In the genomic region with DNA sequence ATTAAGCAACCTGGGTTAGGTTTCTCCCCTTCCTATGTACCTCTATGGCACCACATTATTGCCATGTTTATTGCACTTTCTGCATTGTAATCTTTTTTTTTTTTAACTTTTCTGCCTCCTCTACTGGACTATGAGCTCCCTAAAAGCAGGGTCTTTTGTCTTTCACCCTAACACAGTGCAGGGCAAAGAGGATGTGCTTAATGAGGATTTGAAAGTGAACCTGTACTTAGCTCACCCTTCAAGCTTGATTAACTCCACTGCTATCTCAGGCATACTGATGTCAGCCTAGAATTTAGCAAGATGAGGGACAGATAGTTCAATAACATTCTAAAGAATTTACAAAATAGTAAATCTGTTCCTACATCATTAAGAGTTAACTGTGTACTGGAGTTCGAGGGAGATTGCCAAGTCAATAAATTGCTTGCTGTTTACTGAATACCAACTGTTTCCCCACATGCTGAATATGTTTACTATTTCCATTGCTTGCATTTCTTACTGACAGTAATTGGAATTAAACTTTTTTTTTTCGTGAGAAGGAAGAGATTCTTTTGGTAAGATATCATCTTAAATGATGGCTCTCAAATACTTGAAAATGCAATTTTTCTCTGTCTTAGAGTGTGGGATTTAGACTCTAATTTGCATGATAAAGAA, we compare ENCODE assay signal across 12 cellular contexts. TPM values are rescaled to one million over a fixed set of nuclear protein-coding genes. Genes with fewer than 3 reads are reported as not detected.
A peak's percentile ranks its signal among the peaks of the same experiment; 100 is the strongest.
DNase-seq lines count a peak whose midpoint lies in the region; ATAC-seq and TF ChIP-seq lines count a peak whose summit lies in the region.
"Had no signal": no experiment of that assay in that cellular context is flagged by ENCODE, and none has a peak within 500 bp of the region (broad histone marks: within the 10 kb centered on the region; RNA-seq: fewer than 3 reads in every experiment).

No MANE protein-coding gene starts in this region.

- peak; percentile 72 for DNase-seq in GM10248 (ENCODE audit: extremely low spot score)
- DNase-seq in SW 1271 (lab: John Stamatoyannopoulos, UW) = no peak
- no peak for DNase-seq in thyroid gland
- DNase-seq in NCI-H2171 treated with DMSO at 0.1 percent for 48 hours (lab: John Stamatoyannopoulos, UW) = no peak
- no peak for DNase-seq in prostate gland (ENCODE audit: low spot score)
- DNase-seq: NCI-H82, right lobe of liver had no signal

- no peaks in the 10 kb centered on the region for H3K4me1 ChIP-seq in thyroid gland
- H3K4me1 ChIP-seq in prostate gland (replicated peaks) = no peaks in the 10 kb centered on the region
- H3K4me1 ChIP-seq: right lobe of liver had no signal

- POLR2A ChIA-PET in GM10248 (lab: Yijun Ruan, JAX) = no interaction called here

- TF ChIP-seq POLR2A in thyroid gland (IDR thresholded peaks at IDR 0.05) = no peak
- no peak for TF ChIP-seq POLR2A in prostate gland (IDR thresholded peaks at IDR 0.05)

- H3K36me3 ChIP-seq in thyroid gland (no peaks in the 10 kb centered on the region), prostate gland (no peaks in the 10 kb centered on the region)
- H3K36me3 ChIP-seq: BLaER1 treated with 17β-estradiol and CSF1 and Interleukin-3, amounts not matched to agents 10 nM and 100 nM; cardiac muscle cell; right lobe of liver had no signal

- H3K9me3 ChIP-seq in thyroid gland (no peaks in the 10 kb centered on the region), prostate gland (no peaks in the 10 kb centered on the region)
- H3K9me3 ChIP-seq: BLaER1 treated with 17β-estradiol and CSF1 and Interleukin-3, amounts not matched to agents 10 nM and 100 nM; right lobe of liver had no signal

- no peak overlapping the region for H3K4me3 ChIP-seq in thyroid gland (replicated peaks in 1 of 3)
- H3K4me3 ChIP-seq in prostate gland = no peak overlapping the region
- H3K4me3 ChIP-seq: BLaER1 treated with 17β-estradiol and CSF1 and Interleukin-3, amounts not matched to agents 10 nM and 100 nM; cardiac muscle cell; right lobe of liver had no signal

- CTCF ChIA-PET in GM10248 (lab: Yijun Ruan, JAX) = interaction anchor here (1.3 kb wide), 1 partner anchor 9 kb away, joined by 3 read pairs; no protein-coding TSS in a partner anchor

- no peak for TF ChIP-seq CTCF in GM10248 (IDR thresholded peaks at IDR 0.05; ENCODE audit: control extremely low read depth, extremely low read depth, low read depth, missing control alignments)
- TF ChIP-seq CTCF in thyroid gland (IDR thresholded peaks at IDR 0.05) = no peak
- no peak for TF ChIP-seq CTCF in prostate gland (IDR thresholded peaks at IDR 0.05)

- 73 to 74% methylated on average over 2 of the region's 2 CpGs for WGBS in thyroid gland, 2 donors
- 29% methylated on average over 2 of the region's 2 CpGs for WGBS in prostate gland

- H3K27ac ChIP-seq in thyroid gland (no peak overlapping the region), prostate gland (no peak overlapping the region)
- H3K27ac ChIP-seq: BLaER1 treated with 17β-estradiol and CSF1 and Interleukin-3, amounts not matched to agents 10 nM and 100 nM; cardiac muscle cell; right lobe of liver had no signal

- intact Hi-C loops in thyroid gland (cut with DNase I) = no loop called here
- intact Hi-C loops in prostate gland (cut with DNase I) = no loop called here

- H3K27me3 ChIP-seq in thyroid gland = no peaks in the 10 kb centered on the region
- no peaks in the 10 kb centered on the region for H3K27me3 ChIP-seq in prostate gland (replicated peaks; ENCODE audit: insufficient read depth)
- H3K27me3 ChIP-seq: BLaER1 treated with 17β-estradiol and CSF1 and Interleukin-3, amounts not matched to agents 10 nM and 100 nM; cardiac muscle cell; right lobe of liver had no signal

- ATAC-seq in GM19328 (IDR thresholded peaks at IDR 0.05; ENCODE audit: unreplicated experiment) (peak; percentile 92), HG02798 (IDR thresholded peaks at IDR 0.05; ENCODE audit: poor library complexity, unreplicated experiment) (peak; percentile 87), HG03565 (IDR thresholded peaks at IDR 0.05; ENCODE audit: unreplicated experiment) (peak; percentile 96)
- ATAC-seq: right lobe of liver had no signal

RNA-seq across cellular contexts. Expression of gene PPARG, which starts 15.7 kb away (rescaled TPM):
- total RNA-seq in thyroid gland = 10 to 100 TPM; 20.0 to 27.3 (median 23.7) TPM
- total RNA-seq in prostate gland = 10 to 100 TPM in 1 of 2 donors, 1 to 10 TPM in 1; 7.0 to 12.9 TPM
